Comparison of ENCODE assay signal across 8 cellular contexts in genomic region chr17:63621684-63622570, GRCh38. TPM values are rescaled to one million over a fixed set of nuclear protein-coding genes. Genes with fewer than 3 reads are reported as not detected.
DNase-seq lines count a peak whose midpoint lies in the region; ATAC-seq, FAIRE-seq and TF ChIP-seq lines count a peak whose summit lies in the region.

Gene MAP3K3, plus strand, starts transcription at chr17:63622417. Its CDS starts 343 bp downstream, at chr17:63622760.

- H3K4me3 ChIP-seq in WI38 (ENCODE audit: low read depth, low read length) (peak within 1 kb of the TSS; percentile 83), bronchial epithelial cell (ENCODE audit: low read depth, low read length) (peak within 1 kb of the TSS; percentile 71), iPS-20b (ENCODE audit: low read length) (peak within 1 kb of the TSS; percentile 72), skin epidermis (peak within 1 kb of the TSS; percentile 61 to 76 (median 75))

- TF ChIP-seq CTCF in WI38 (IDR thresholded peaks at IDR 0.05; ENCODE audit: low read depth, low read length): no peak
- no peak for TF ChIP-seq CTCF in bronchial epithelial cell (IDR thresholded peaks at IDR 0.05; ENCODE audit: insufficient read depth, low read length, severe bottlenecking)

- ATAC-seq in GM18907 (IDR thresholded peaks at IDR 0.05; ENCODE audit: unreplicated experiment) (peak; percentile 95), HG03159 (IDR thresholded peaks at IDR 0.05; ENCODE audit: unreplicated experiment) (peak; percentile 93)

- no peak for FAIRE-seq in bronchial epithelial cell (lab: Jason Lieb, UNC)

- H3K9me3 ChIP-seq in iPS-20b (ENCODE audit: insufficient read depth, low read depth, low read length): no peaks in the 10 kb centered on the region

- H3K36me3 ChIP-seq in bronchial epithelial cell (ENCODE audit: control insufficient read depth, insufficient read depth, low read length): no peaks in the 10 kb centered on the region
- H3K36me3 ChIP-seq in iPS-20b (ENCODE audit: insufficient read depth, low read depth, low read length): no peaks in the 10 kb centered on the region

- H3K27me3 ChIP-seq in bronchial epithelial cell (ENCODE audit: control insufficient read depth, insufficient read depth, low read length): no peaks in the 10 kb centered on the region
- H3K27me3 ChIP-seq in iPS-20b (ENCODE audit: insufficient read depth, low read length): no peaks in the 10 kb centered on the region

- peaks cover 5% of the 10 kb centered on the region for H3K4me1 ChIP-seq in iPS-20b (ENCODE audit: insufficient read depth, low read length)

- H3K9ac ChIP-seq in iPS-20b (ENCODE audit: low read depth, low read length): peak within 1 kb of the TSS; percentile 60; the same call in 1 of the 2 replicates

- H3K27ac ChIP-seq in iPS-20b (ENCODE audit: low read length) (no peak within 1 kb of the TSS), skin epidermis (peak within 1 kb of the TSS; percentile 57 to 89 (median 83))

- DNase-seq in AG08395 (ENCODE audit: low spot score) (peak; percentile 100), NCI-H2227 treated with DMSO at 0.1 percent for 48 hours (lab: John Stamatoyannopoulos, UW) (peak; percentile 99), bronchial epithelial cell (ENCODE audit: low read depth) (peak; percentile 99)

RNA-seq across cellular contexts. Expression of gene MAP3K3, which starts in this region (rescaled TPM):
- total RNA-seq in bronchial epithelial cell: 10.1 and 11.1 TPM in 2 replicates
